ENCODE assay signal across 9 cellular contexts in the genomic region with DNA sequence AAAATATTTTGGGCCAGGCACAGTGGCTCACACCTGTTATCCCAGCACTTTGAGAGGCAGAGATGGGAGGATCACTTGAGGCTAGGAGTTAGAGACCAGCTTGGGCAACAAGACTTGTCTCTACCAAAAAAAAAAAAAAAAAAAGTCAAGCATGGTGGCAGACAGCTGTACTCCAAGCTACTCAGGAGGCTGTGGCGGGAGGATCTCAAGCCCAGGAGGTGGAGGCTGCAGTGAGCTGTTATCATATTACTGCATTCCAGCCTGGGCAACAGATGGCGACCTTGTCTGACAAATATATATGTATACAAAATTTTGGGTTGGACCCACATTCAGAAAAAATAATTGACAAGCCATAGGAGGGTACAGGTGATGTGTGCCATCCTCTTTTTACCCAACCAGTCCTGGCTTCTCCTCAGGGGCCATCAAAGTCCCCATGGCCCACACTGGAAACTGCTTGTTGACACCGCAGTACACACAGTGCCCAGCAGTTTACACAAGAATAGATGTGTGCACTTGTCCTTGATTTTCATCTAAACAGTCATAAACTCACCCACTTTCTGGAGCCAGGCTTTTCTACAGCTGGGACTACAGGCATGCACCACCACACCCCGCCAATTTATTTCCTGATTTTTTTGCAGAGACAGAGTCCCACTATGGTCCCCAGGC. TPM values are rescaled to one million over a fixed set of nuclear protein-coding genes. Genes with fewer than 3 reads are reported as not detected.
DNase-seq lines count a peak whose midpoint lies in the region; ATAC-seq, FAIRE-seq and TF ChIP-seq lines count a peak whose summit lies in the region.
"Had no signal": no experiment of that assay in that cellular context is flagged by ENCODE, and none has a peak within 500 bp of the region (broad histone marks: within the 10 kb centered on the region; RNA-seq: fewer than 3 reads in every experiment).

No MANE protein-coding gene starts in this region.

- no peak for TF ChIP-seq EP300 in suprapubic skin (IDR thresholded peaks at IDR 0.05)

- H3K9me3 Mint-ChIP-seq in CD4-positive, CD25-positive, alpha-beta regulatory T cell: no peaks in the 10 kb centered on the region
- H3K9me3 Mint-ChIP-seq in naive B cell: no peaks in the 10 kb centered on the region

- H3K4me3 ChIP-seq in CD4-positive, CD25-positive, alpha-beta regulatory T cell (ENCODE audit: low read depth, low read length): no peak overlapping the region
- H3K4me3 ChIP-seq in adipocyte (ENCODE audit: low read length) (peak overlapping the region; percentile 100), suprapubic skin (no peak overlapping the region)

- H3K4me3 Mint-ChIP-seq in CD4-positive, CD25-positive, alpha-beta regulatory T cell: peak overlapping the region; percentile 74 to 98 (median 87)
- peak overlapping the region in 7 of 8 donors; percentile 2 to 100 (median 50) for H3K4me3 Mint-ChIP-seq in naive B cell

- peaks cover 6 to 63% (median 38%) of the 10 kb centered on the region in 4 donors for H3K4me1 Mint-ChIP-seq in CD4-positive, CD25-positive, alpha-beta regulatory T cell
- H3K4me1 Mint-ChIP-seq in naive B cell: peaks cover 44 to 63% (median 56%) of the 10 kb centered on the region in 3 donors

- DNase-seq in CD4-positive, CD25-positive, alpha-beta regulatory T cell: no peak
- peak; percentile 10 for DNase-seq in GM12892 (ENCODE audit: insufficient read length)
- DNase-seq in adipocyte (ENCODE audit: low read depth): no peak
- DNase-seq in naive B cell: no peak
- no peak for DNase-seq in suprapubic skin (ENCODE audit: low spot score in 2 of 2)
- DNase-seq in NK-92 treated with Interleukin-12 subunit alpha and Interleukin-12 subunit beta, amount 100 ng/mL, for 24 hours (lab: John Stamatoyannopoulos, UW): no peak
- DNase-seq in HuH-7.5 (ENCODE audit: low spot score): no peak
- DNase-seq: cortex of kidney had no signal

- TF ChIP-seq CTCF in suprapubic skin (IDR thresholded peaks at IDR 0.05): no peak

- H3K36me3 Mint-ChIP-seq in CD4-positive, CD25-positive, alpha-beta regulatory T cell: peaks cover 14% of the 10 kb centered on the region
- H3K36me3 Mint-ChIP-seq in naive B cell: peaks cover 6 to 16% of the 10 kb centered on the region in 2 donors

- H3K27me3 Mint-ChIP-seq in CD4-positive, CD25-positive, alpha-beta regulatory T cell: peaks cover 6% of the 10 kb centered on the region
- H3K27me3 Mint-ChIP-seq in naive B cell: no peaks in the 10 kb centered on the region

- FAIRE-seq in GM12892 (lab: Jason Lieb, UNC): no peak

- 92% methylated on average over 4 of the region's 4 CpGs for WGBS in suprapubic skin

- peaks cover 37% of the 10 kb centered on the region for H3K4me1 ChIP-seq in CD4-positive, CD25-positive, alpha-beta regulatory T cell (ENCODE audit: control insufficient read depth, insufficient read depth, low read length, poor library complexity, severe bottlenecking)
- H3K4me1 ChIP-seq in adipocyte (ENCODE audit: control insufficient read depth, insufficient read depth, low read length) (peaks cover 24% of the 10 kb centered on the region), suprapubic skin (peaks cover 37% of the 10 kb centered on the region)

- no peaks in the 10 kb centered on the region for H3K27me3 ChIP-seq in CD4-positive, CD25-positive, alpha-beta regulatory T cell (ENCODE audit: control insufficient read depth, insufficient read depth, low read length)
- H3K27me3 ChIP-seq in adipocyte (replicated peaks; ENCODE audit: control insufficient read depth, insufficient read depth, low read length) (no peaks in the 10 kb centered on the region), suprapubic skin (no peaks in the 10 kb centered on the region)

- no peak overlapping the region for H3K9ac ChIP-seq in adipocyte (ENCODE audit: low read length)
- H3K9ac ChIP-seq: KMS-11 had no signal

- H3K27ac Mint-ChIP-seq in CD4-positive, CD25-positive, alpha-beta regulatory T cell: peak overlapping the region in 2 of 3 donors; percentile 87 to 88
- peak overlapping the region in 3 of 6 donors; percentile 61 to 73 (median 69) for H3K27ac Mint-ChIP-seq in naive B cell

- H3K36me3 ChIP-seq in CD4-positive, CD25-positive, alpha-beta regulatory T cell (ENCODE audit: control insufficient read depth, insufficient read depth, low read length): peaks cover 42% of the 10 kb centered on the region
- H3K36me3 ChIP-seq in adipocyte (ENCODE audit: control insufficient read depth, insufficient read depth, low read length, severe bottlenecking): peaks cover 35% of the 10 kb centered on the region
- peaks cover 35% of the 10 kb centered on the region for H3K36me3 ChIP-seq in suprapubic skin

- TF ChIP-seq POLR2A in GM12892 (IDR thresholded peaks at IDR 0.05; ENCODE audit: low read depth, low read length) (no peak), suprapubic skin (IDR thresholded peaks at IDR 0.05) (no peak)

- no peak for ATAC-seq in CD4-positive, CD25-positive, alpha-beta regulatory T cell (ENCODE audit: low read depth in 2 of 2)
- no peak for ATAC-seq in naive B cell (ENCODE audit: low read depth in 2 of 2)

- H3K9me3 ChIP-seq in CD4-positive, CD25-positive, alpha-beta regulatory T cell (ENCODE audit: control insufficient read depth in 2 of 2, low read length in 2 of 2): no peaks in the 10 kb centered on the region
- H3K9me3 ChIP-seq in adipocyte (ENCODE audit: control insufficient read depth, low read length) (no peaks in the 10 kb centered on the region), suprapubic skin (no peaks in the 10 kb centered on the region)

- H3K27ac ChIP-seq in CD4-positive, CD25-positive, alpha-beta regulatory T cell (ENCODE audit: insufficient read depth, low read length, poor library complexity, severe bottlenecking): no peak overlapping the region
- no peak overlapping the region for H3K27ac ChIP-seq in suprapubic skin
- H3K27ac ChIP-seq: KMS-11 had no signal

RNA-seq across cellular contexts. Expression of gene CES2, which starts 1.7 kb away (rescaled TPM):
- total RNA-seq in CD4-positive, CD25-positive, alpha-beta regulatory T cell: 35.4 TPM
- 10 to 100 TPM; 19.3 to 22.5 (median 19.7) TPM for polyA plus RNA-seq in CD4-positive, CD25-positive, alpha-beta regulatory T cell
- 8.7 TPM for polyA plus RNA-seq in GM12892 (2012; ENCODE audit: missing spikeins)
- polyA plus RNA-seq in naive B cell (ENCODE audit: low read depth in 6 of 6): 10 to 100 TPM; 16.3 to 25.7 (median 21.0) TPM
- total RNA-seq in suprapubic skin: 10 to 100 TPM; 33.6 to 56.0 (median 42.3) TPM

RNA-seq across cellular contexts. Expression of gene CIAO2B, which starts 2.8 kb away (rescaled TPM):
- 64.6 TPM for total RNA-seq in CD4-positive, CD25-positive, alpha-beta regulatory T cell
- 100 to 1,000 TPM; 126 to 161 (median 147) TPM for polyA plus RNA-seq in CD4-positive, CD25-positive, alpha-beta regulatory T cell
- polyA plus RNA-seq in GM12892 (2012; ENCODE audit: missing spikeins): 116 TPM
- polyA plus RNA-seq in naive B cell (ENCODE audit: low read depth in 6 of 6): 100 to 1,000 TPM in 3 of 6 donors, 10 to 100 TPM in 3; 69.0 to 114 (median 100) TPM
- 10 to 100 TPM; 34.4 to 69.0 (median 45.0) TPM for total RNA-seq in suprapubic skin

RNA-seq across cellular contexts. Expression of gene RRAD, which starts 11.7 kb away (rescaled TPM):
- total RNA-seq in CD4-positive, CD25-positive, alpha-beta regulatory T cell: 0.35 TPM
- not detected for polyA plus RNA-seq in CD4-positive, CD25-positive, alpha-beta regulatory T cell
- 0.66 TPM for polyA plus RNA-seq in GM12892 (2012; ENCODE audit: missing spikeins)
- polyA plus RNA-seq in naive B cell (ENCODE audit: low read depth in 6 of 6): under 1 TPM in 1 of 6 donors, not detected in 5; 0.43 TPM
- 10 to 100 TPM in 1 of 4 donors, 1 to 10 TPM in 3; 1.5 to 12.1 (median 4.6) TPM for total RNA-seq in suprapubic skin

RNA-seq across cellular contexts. Expression of gene CDH16, which starts 18.3 kb away (rescaled TPM):
- total RNA-seq in CD4-positive, CD25-positive, alpha-beta regulatory T cell: not detected
- not detected for polyA plus RNA-seq in CD4-positive, CD25-positive, alpha-beta regulatory T cell
- polyA plus RNA-seq in GM12892 (2012; ENCODE audit: missing spikeins): not detected
- polyA plus RNA-seq in naive B cell (ENCODE audit: low read depth in 6 of 6): not detected
- under 1 TPM in 1 of 4 donors, not detected in 3; 0.45 TPM for total RNA-seq in suprapubic skin

RNA-seq across cellular contexts. Expression of gene CES3, which starts 24.0 kb away (rescaled TPM):
- total RNA-seq in CD4-positive, CD25-positive, alpha-beta regulatory T cell: 0.74 TPM
- under 1 TPM; 0.10 to 0.29 (median 0.26) TPM for polyA plus RNA-seq in CD4-positive, CD25-positive, alpha-beta regulatory T cell
- polyA plus RNA-seq in GM12892 (2012; ENCODE audit: missing spikeins): 0.87 TPM
- under 1 TPM in 1 of 6 donors, not detected in 5; 0.66 TPM for polyA plus RNA-seq in naive B cell (ENCODE audit: low read depth in 6 of 6)
- total RNA-seq in suprapubic skin: 1 to 10 TPM in 3 of 4 donors, not detected in 1; 1.4 to 2.2 (median 1.5) TPM
